25 cellular contexts compared by ENCODE assay signal in genomic region chr7:151862606-151863381, GRCh38.
"Had no signal": no experiment of that assay in that cellular context is flagged by ENCODE, and none has a peak within 500 bp of the region (broad histone marks: within the 10 kb centered on the region; RNA-seq: fewer than 3 reads in every experiment).

No MANE protein-coding gene starts in this region.

- H3K4me3 ChIP-seq: adrenal gland, dorsolateral prefrontal cortex, upper lobe of left lung had no signal

- H3K9me3 ChIP-seq: adrenal gland, upper lobe of left lung had no signal

- H3K27ac Mint-ChIP-seq: activated B cell treated with CpG ODN at 0.5 μM for 24 hours; activated CD4-positive, alpha-beta T cell treated with anti-CD3 and anti-CD28 coated beads for 36 hours; activated naive CD4-positive, alpha-beta T cell treated with anti-CD3 and anti-CD28 coated beads, Interleukin-2, amount 50 U/mL, for 24 hours; effector memory CD8-positive, alpha-beta T cell; nephron progenitor cell had no signal

- DNase-seq: activated B cell treated with CpG ODN at 0.5 μM for 24 hours; activated CD4-positive, alpha-beta T cell treated with anti-CD3 and anti-CD28 coated beads for 36 hours; activated CD4-positive, alpha-beta T cell treated with anti-CD3 and anti-CD28 coated beads, Interleukin-2, amount 50 U/mL, for 4 hours; activated gamma-delta T cell treated with Interleukin-2 at 50 U/mL for 16 hours; adrenal gland; effector memory CD8-positive, alpha-beta T cell; foreskin melanocyte; glutamatergic neuron; hypothalamus; mesenchymal stem cell; nephron progenitor cell; occipital lobe; small intestine; stimulated activated CD4-positive, alpha-beta T cell treated with anti-CD3 and anti-CD28 coated beads, Interleukin-15, amount 100 ng/mL, for 24 hours; stimulated activated naive CD4-positive, alpha-beta T cell; T1000; upper lobe of left lung had no signal

- FAIRE-seq: astrocyte, colon, endothelial cell of umbilical vein, small intestine had no signal

- H3K27ac ChIP-seq: adrenal gland, dorsolateral prefrontal cortex, upper lobe of left lung had no signal

- H3K9me3 Mint-ChIP-seq: activated B cell treated with CpG ODN at 0.5 μM for 24 hours; activated naive CD4-positive, alpha-beta T cell treated with anti-CD3 and anti-CD28 coated beads, Interleukin-2, amount 50 U/mL, for 24 hours; central memory CD8-positive, alpha-beta T cell; effector memory CD8-positive, alpha-beta T cell; nephron progenitor cell had no signal

- H3K36me3 Mint-ChIP-seq: activated naive CD4-positive, alpha-beta T cell treated with anti-CD3 and anti-CD28 coated beads, Interleukin-2, amount 50 U/mL, for 24 hours had no signal

- H3K4me3 Mint-ChIP-seq: activated B cell treated with CpG ODN at 0.5 μM for 24 hours; activated CD4-positive, alpha-beta T cell treated with anti-CD3 and anti-CD28 coated beads for 36 hours; activated naive CD4-positive, alpha-beta T cell treated with anti-CD3 and anti-CD28 coated beads, Interleukin-2, amount 50 U/mL, for 24 hours; central memory CD8-positive, alpha-beta T cell; effector memory CD8-positive, alpha-beta T cell; nephron progenitor cell had no signal

- H3K27me3 Mint-ChIP-seq: activated B cell treated with CpG ODN at 0.5 μM for 24 hours; activated CD4-positive, alpha-beta T cell treated with anti-CD3 and anti-CD28 coated beads for 36 hours; activated naive CD4-positive, alpha-beta T cell treated with anti-CD3 and anti-CD28 coated beads, Interleukin-2, amount 50 U/mL, for 24 hours; central memory CD8-positive, alpha-beta T cell; effector memory CD8-positive, alpha-beta T cell had no signal

- H3K36me3 ChIP-seq: adrenal gland had no signal

- H3K27me3 ChIP-seq: adrenal gland, dorsolateral prefrontal cortex, upper lobe of left lung had no signal

- ATAC-seq: activated CD4-positive, alpha-beta T cell treated with anti-CD3 and anti-CD28 coated beads for 36 hours; esophagus mucosa; sciatic nerve had no signal
